Comparison of ENCODE assay signal across 16 cellular contexts in the genomic region with DNA sequence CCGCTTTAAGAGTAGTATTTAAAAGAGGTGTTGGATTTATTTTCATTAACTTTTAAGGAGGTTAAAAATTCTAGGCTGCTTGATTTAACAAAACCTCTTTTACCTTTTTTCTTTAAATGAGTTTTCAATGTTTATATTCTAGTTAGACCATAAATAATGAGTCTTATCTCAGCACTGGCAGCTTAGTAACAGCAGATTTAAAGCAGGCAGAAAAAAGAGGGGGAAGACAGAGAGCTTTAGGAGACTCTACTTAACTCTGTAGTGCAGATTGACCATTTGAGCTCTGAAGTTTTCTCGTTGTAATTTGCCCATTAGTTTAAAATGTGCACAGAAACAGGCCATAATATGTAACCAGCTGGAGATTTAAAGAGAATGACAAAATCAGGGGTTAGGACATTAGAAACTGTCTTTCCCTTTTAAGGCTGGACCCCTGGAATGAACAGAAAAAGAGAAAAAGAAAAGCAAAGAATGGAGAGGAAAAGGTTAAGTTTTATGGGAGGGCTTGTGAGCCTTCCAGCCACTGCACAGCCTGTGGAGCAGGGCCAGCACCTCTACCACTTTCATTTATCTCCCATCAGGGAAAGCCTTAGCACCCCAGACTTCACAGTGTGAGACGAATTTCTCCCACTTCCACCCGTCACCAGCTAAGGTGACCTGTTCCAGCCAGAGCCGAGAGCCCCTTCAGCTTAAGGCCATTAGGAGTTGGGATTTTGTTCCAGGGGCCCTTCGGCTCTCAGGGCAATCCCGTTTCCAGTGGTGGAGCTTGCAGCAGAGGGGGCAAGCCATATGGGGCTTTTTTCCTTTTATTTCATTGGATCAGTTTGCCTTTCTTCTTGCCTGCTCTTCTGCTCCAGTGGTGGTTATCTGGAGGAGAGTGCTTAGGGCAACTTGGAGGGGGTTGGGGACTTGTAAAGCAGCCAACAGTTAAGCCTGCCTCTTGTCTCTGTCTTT. TPM values are rescaled to one million over a fixed set of nuclear protein-coding genes. Genes with fewer than 3 reads are reported as not detected.
DNase-seq lines count a peak whose midpoint lies in the region; ATAC-seq and TF ChIP-seq lines count a peak whose summit lies in the region.
"Had no signal": no experiment of that assay in that cellular context is flagged by ENCODE, and none has a peak within 500 bp of the region (broad histone marks: within the 10 kb centered on the region; RNA-seq: fewer than 3 reads in every experiment).

No MANE protein-coding gene starts in this region.

- peaks cover 2% of the 10 kb centered on the region in 2 donors for H3K9me3 Mint-ChIP-seq in activated T-cell treated with anti-CD3 and anti-CD28 coated beads, Interleukin-2, amount 50 U/mL, for 72 hours

- H3K9me3 ChIP-seq in right atrium auricular region: no peaks in the 10 kb centered on the region
- H3K9me3 ChIP-seq in tibial artery: no peaks in the 10 kb centered on the region
- H3K9me3 ChIP-seq: right lobe of liver had no signal

- TF ChIP-seq CTCF in astrocyte of the spinal cord (IDR thresholded peaks at IDR 0.05; ENCODE audit: low read depth, low read length): no peak
- TF ChIP-seq CTCF in right atrium auricular region (IDR thresholded peaks at IDR 0.05): no peak
- TF ChIP-seq CTCF in tibial artery (IDR thresholded peaks at IDR 0.05): no peak

- H3K4me1 ChIP-seq in right atrium auricular region: peaks cover 0 to 30% of the 10 kb centered on the region in 2 donors
- H3K4me1 ChIP-seq in tibial artery: peaks cover 0 to 10% (median 4%) of the 10 kb centered on the region in 4 donors
- H3K4me1 ChIP-seq: right lobe of liver had no signal

- H3K27ac Mint-ChIP-seq in activated T-cell treated with anti-CD3 and anti-CD28 coated beads, Interleukin-2, amount 50 U/mL, for 72 hours: no peak overlapping the region
- H3K27ac Mint-ChIP-seq: B cell had no signal

- H3K36me3 ChIP-seq in right atrium auricular region: no peaks in the 10 kb centered on the region
- H3K36me3 ChIP-seq in tibial artery: no peaks in the 10 kb centered on the region
- H3K36me3 ChIP-seq: right lobe of liver had no signal

- no peak for ATAC-seq in activated T-cell treated with anti-CD3 and anti-CD28 coated beads, Interleukin-2, amount 50 U/mL, for 72 hours (replicated peaks in 1 of 2)
- ATAC-seq: right lobe of liver had no signal

- peaks cover 0 to 4% of the 10 kb centered on the region in 2 donors for H3K36me3 Mint-ChIP-seq in activated T-cell treated with anti-CD3 and anti-CD28 coated beads, Interleukin-2, amount 50 U/mL, for 72 hours (ENCODE audit: insufficient read depth in 2 of 2)

- peaks cover 24% of the 10 kb centered on the region for H3K4me1 Mint-ChIP-seq in activated T-cell treated with anti-CD3 and anti-CD28 coated beads, Interleukin-2, amount 50 U/mL, for 72 hours (ENCODE audit: low read depth)

- intact Hi-C loops in tibial artery (cut with DNase I; ENCODE audit: low total_unique reads): no loop called here

- H3K4me3 Mint-ChIP-seq in activated T-cell treated with anti-CD3 and anti-CD28 coated beads, Interleukin-2, amount 50 U/mL, for 72 hours: no peak overlapping the region
- H3K4me3 Mint-ChIP-seq: B cell had no signal

- H3K27me3 ChIP-seq in right atrium auricular region: no peaks in the 10 kb centered on the region
- H3K27me3 ChIP-seq in tibial artery: no peaks in the 10 kb centered on the region
- H3K27me3 ChIP-seq: right lobe of liver had no signal

- in situ Hi-C loops in astrocyte of the spinal cord (cut with HindIII; ENCODE audit: low sequenced_read_pairs): no loop called here
- in situ Hi-C loops in ACHN (cut with HindIII; ENCODE audit: low pct_ligation_motif_present, low pct_unique_long_range_greater_than_20kb, low sequenced_read_pairs): no loop called here

- H3K27ac ChIP-seq in right atrium auricular region (peak overlapping the region; percentile 1 to 48), tibial artery (no peak overlapping the region)
- H3K27ac ChIP-seq: right lobe of liver had no signal

- H3K4me3 ChIP-seq in astrocyte of the spinal cord (ENCODE audit: low read depth, low read length): no peak overlapping the region
- H3K4me3 ChIP-seq in right atrium auricular region: peak overlapping the region in 1 of 2 donors; percentile 32
- H3K4me3 ChIP-seq in tibial artery: peak overlapping the region in 1 of 2 donors; percentile 20
- H3K4me3 ChIP-seq: lung, right lobe of liver had no signal

- H3K27me3 Mint-ChIP-seq in activated T-cell treated with anti-CD3 and anti-CD28 coated beads, Interleukin-2, amount 50 U/mL, for 72 hours (ENCODE audit: low read depth): peaks cover 54% of the 10 kb centered on the region

- DNase-seq in EH (ENCODE audit: low read depth) (peak; percentile 22), astrocyte of the spinal cord (ENCODE audit: low read depth, low spot score) (peak; percentile 43), right atrium auricular region (ENCODE audit: low spot score) (no peak), retina (peak; percentile 28), NCI-H2171 (lab: John Stamatoyannopoulos, UW) (no peak), tibial artery (no peak), ACHN (no peak)
- no peak for DNase-seq in activated T-cell treated with anti-CD3 and anti-CD28 coated beads, Interleukin-2, amount 50 U/mL, for 72 hours
- DNase-seq: activated CD4-positive, alpha-beta T cell treated with anti-CD3 and anti-CD28 coated beads for 4 hours; activated effector memory CD4-positive, alpha-beta T cell treated with Interleukin-2 at 50 U/mL for 16 hours; NCI-H1105; right lobe of liver had no signal

RNA-seq across cellular contexts. Expression of a gene that starts 8.1 kb away (rescaled TPM):
- not detected for total RNA-seq in right atrium auricular region
- 1 to 10 TPM in 1 of 2 donors, under 1 TPM in 1; 0.89 to 5.4 TPM for total RNA-seq in activated T-cell treated with anti-CD3 and anti-CD28 coated beads, Interleukin-2, amount 50 U/mL, for 72 hours
- total RNA-seq: B cell, G401, glomerular endothelial cell, lung, right lobe of liver had no signal

RNA-seq across cellular contexts. Expression of a gene that starts 19.7 kb away (rescaled TPM):
- not detected for total RNA-seq in right atrium auricular region
- 1 to 10 TPM in 1 of 2 donors, under 1 TPM in 1; 0.53 to 1.6 TPM for total RNA-seq in activated T-cell treated with anti-CD3 and anti-CD28 coated beads, Interleukin-2, amount 50 U/mL, for 72 hours
- total RNA-seq: B cell, G401, glomerular endothelial cell, lung, right lobe of liver had no signal

Comparison
In these comparisons a context has a peak if more than half of its experiments do, and no peak if none do; other contexts are left out.
1. DNase-seq: peak in EH (single experiment), astrocyte of the spinal cord (single experiment) and retina (single experiment); none in right atrium auricular region (single experiment), NCI-H2171 (single experiment), activated T-cell treated with anti-CD3 and anti-CD28 coated beads, Interleukin-2, amount 50 U/mL, for 72 hours (0 of 2), tibial artery (0 of 2) and ACHN (single experiment).
2. H3K27ac ChIP-seq: peak in right atrium auricular region (2 of 2); none in tibial artery (0 of 2).